In the genomic region with DNA sequence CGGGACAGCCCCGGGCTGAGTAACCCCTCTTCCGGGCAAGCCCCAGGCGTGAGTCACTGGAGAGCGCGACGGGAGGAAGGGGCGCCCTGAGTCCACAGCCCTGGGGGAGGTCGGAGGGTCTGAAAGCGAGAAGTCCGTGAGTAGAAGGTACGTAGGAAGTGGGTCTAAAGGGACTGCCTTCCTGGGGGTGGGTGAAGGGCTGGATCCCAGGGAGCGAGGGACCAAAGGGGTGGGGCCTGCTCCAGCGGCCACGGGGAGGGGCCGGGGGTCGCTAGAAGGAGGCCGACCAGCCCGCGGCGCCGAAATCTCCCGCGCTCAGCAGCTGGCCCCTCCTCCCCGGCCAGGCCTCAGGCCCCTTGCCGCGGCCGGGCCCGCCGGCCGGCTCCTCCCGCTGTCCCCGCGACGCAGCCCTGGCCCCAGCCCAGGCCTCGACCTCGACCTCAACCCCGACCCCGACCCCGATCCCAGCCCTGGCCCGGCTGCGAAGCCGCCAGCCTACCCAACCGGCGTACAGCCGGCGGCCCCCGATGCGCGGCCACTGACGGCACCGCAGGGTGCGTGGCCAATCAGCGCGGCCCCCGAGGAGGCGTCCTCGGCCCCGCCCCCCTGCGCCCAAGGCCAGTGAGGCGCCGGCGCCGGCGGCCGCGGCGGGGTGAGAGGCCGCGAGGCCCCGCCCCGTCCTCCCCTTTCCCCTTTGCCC, we compare ENCODE assay signal across 8 cellular contexts. TPM values are rescaled to one million over a fixed set of nuclear protein-coding genes. Genes with fewer than 3 reads are reported as not detected.
A peak's percentile ranks its signal among the peaks of the same experiment; 100 is the strongest.
DNase-seq lines count a peak whose midpoint lies in the region; ATAC-seq and TF ChIP-seq lines count a peak whose summit lies in the region.

No MANE protein-coding gene starts in this region.

- no peak for TF ChIP-seq EP300 in transverse colon (IDR thresholded peaks at IDR 0.05; ENCODE audit: low read depth)

- H3K23ac ChIP-seq in trophoblast cell (ENCODE audit: low read length) = no peak overlapping the region

- DNase-seq in GM13976 (ENCODE audit: low spot score) (peak; percentile 98), NCI-H128 (lab: John Stamatoyannopoulos, UW; ENCODE audit: unreplicated experiment) (peak; percentile 60), SW 1271 (lab: John Stamatoyannopoulos, UW) (peak; percentile 90 to 92), adipocyte (ENCODE audit: low read depth) (peak; percentile 97), heart left ventricle (peak; percentile 92 to 96 (median 92)), trophoblast cell (peak; percentile 82 to 92), transverse colon (peak; percentile 93)

- peaks cover 11% of the 10 kb centered on the region for H3K79me2 ChIP-seq in trophoblast cell (ENCODE audit: control insufficient read depth, insufficient read depth, low read length, poor library complexity)

- no peak overlapping the region for H2AK5ac ChIP-seq in trophoblast cell (ENCODE audit: low read length)

- in situ Hi-C loops in GM13976 (cut with MboI; ENCODE audit: low sequenced_read_pairs, unreplicated experiment) = loop anchor here (25.0 kb wide), 1 partner anchor 539 kb away; the partner anchor contains the start of gene RAP2A
- in situ Hi-C loops in transverse colon (cut with MboI; ENCODE audit: low pct_ligation_motif_present in 1 of 4, low pct_unique_long_range_greater_than_20kb in 1 of 4, low sequenced_read_pairs in 3 of 4) = no loop called here

- H4K12ac ChIP-seq in trophoblast cell (ENCODE audit: low read depth, low read length) = peak overlapping the region; percentile 91

- H3K27me3 ChIP-seq in adipocyte (replicated peaks; ENCODE audit: control insufficient read depth, insufficient read depth, low read length) (no peaks in the 10 kb centered on the region), heart left ventricle (no peaks in the 10 kb centered on the region), trophoblast cell (ENCODE audit: insufficient read depth, low read length) (no peaks in the 10 kb centered on the region), transverse colon (no peaks in the 10 kb centered on the region)

- H3K79me1 ChIP-seq in trophoblast cell (ENCODE audit: low read length) = peaks cover 14% of the 10 kb centered on the region

- peak overlapping the region; percentile 39 for H2BK12ac ChIP-seq in trophoblast cell (ENCODE audit: low read length)

- peak overlapping the region; percentile 92 for H4K8ac ChIP-seq in trophoblast cell (ENCODE audit: low read depth, low read length)

- H3K36me3 ChIP-seq in adipocyte (ENCODE audit: control insufficient read depth, insufficient read depth, low read length, severe bottlenecking) (peaks cover 4% of the 10 kb centered on the region), heart left ventricle (no peaks in the 10 kb centered on the region), trophoblast cell (ENCODE audit: control insufficient read depth in 1 of 2, insufficient read depth in 2 of 2, low read length in 2 of 2) (peaks cover 0 to 1% of the 10 kb centered on the region in 2 experiments), transverse colon (no peaks in the 10 kb centered on the region)

- H3K4me3 ChIP-seq in adipocyte (ENCODE audit: low read length) (peak overlapping the region; percentile 86), heart left ventricle (peak overlapping the region; percentile 54 to 99 (median 85)), trophoblast cell (ENCODE audit: low read depth, low read length) (peak overlapping the region; percentile 85), transverse colon (peak overlapping the region; percentile 55 to 93 (median 73))

- H3K4me1 ChIP-seq in adipocyte (ENCODE audit: control insufficient read depth, insufficient read depth, low read length) = peaks cover 32% of the 10 kb centered on the region
- H3K4me1 ChIP-seq in heart left ventricle = peaks cover 0 to 34% (median 16%) of the 10 kb centered on the region in 12 donors
- peaks cover 0 to 2% of the 10 kb centered on the region in 2 experiments for H3K4me1 ChIP-seq in trophoblast cell (ENCODE audit: control insufficient read depth in 1 of 2, insufficient read depth in 2 of 2, low read length in 2 of 2)
- peaks cover 10 to 29% (median 25%) of the 10 kb centered on the region in 4 donors for H3K4me1 ChIP-seq in transverse colon

- peak overlapping the region; percentile 98 for H2BK5ac ChIP-seq in trophoblast cell (ENCODE audit: low read depth, low read length, poor library complexity)

- peak overlapping the region; percentile 97 for H2AFZ ChIP-seq in trophoblast cell (ENCODE audit: insufficient read depth, low read length, poor library complexity)

- no peak for TF ChIP-seq CTCF in GM13976 (IDR thresholded peaks at IDR 0.05; ENCODE audit: borderline replicate concordance, control extremely low read depth, extremely low read depth, insufficient read depth, missing control alignments)
- peak in 1 of 12 donors; percentile 7 for TF ChIP-seq CTCF in heart left ventricle (IDR thresholded peaks at IDR 0.05)
- TF ChIP-seq CTCF in transverse colon (IDR thresholded peaks at IDR 0.05) = peak in 1 of 5 experiments; percentile 14

- H2BK120ac ChIP-seq in trophoblast cell (ENCODE audit: insufficient read depth, low read length, poor library complexity) = peak overlapping the region; percentile 97

- TF ChIP-seq POLR2A in heart left ventricle (IDR thresholded peaks at IDR 0.05) = peak; percentile 55 to 92
- TF ChIP-seq POLR2A in transverse colon (IDR thresholded peaks at IDR 0.05) = peak; percentile 67

- peak overlapping the region; percentile 96 for H4K91ac ChIP-seq in trophoblast cell (ENCODE audit: low read depth, low read length)

- H3K4ac ChIP-seq in trophoblast cell (ENCODE audit: low read depth, low read length) = peak overlapping the region; percentile 82

- 0 to 1% (median 0%) methylated on average over 12 to 72 of the region's 72 CpGs for WGBS in heart left ventricle, 4 donors
- WGBS in trophoblast cell (ENCODE audit: extremely low coverage, insufficient coverage, insufficient read length) = no CpG with 5 or more reads among the region's 72 CpGs
- WGBS in transverse colon (ENCODE audit: low coverage in 1 of 2), 2 donors = 0 to 2% methylated on average over 29 to 34 of the region's 72 CpGs

- intact Hi-C loops in heart left ventricle (cut with DNase I) = loop anchor here in 7 of 10 donors (2.0 to 10.0 kb wide), 4 partner anchors 119 to 121 kb away; no protein-coding TSS in a partner anchor
- intact Hi-C loops in transverse colon (cut with DNase I; ENCODE audit: low total_unique reads) = no loop called here

- H3K9me3 ChIP-seq in adipocyte (ENCODE audit: control insufficient read depth, low read length) (no peaks in the 10 kb centered on the region), heart left ventricle (no peaks in the 10 kb centered on the region), trophoblast cell (ENCODE audit: insufficient read depth, low read depth, low read length) (no peaks in the 10 kb centered on the region), transverse colon (no peaks in the 10 kb centered on the region)

- ATAC-seq in HG02759 (IDR thresholded peaks at IDR 0.05; ENCODE audit: unreplicated experiment) (peak; percentile 89), heart left ventricle (peak; percentile 98 to 99 (median 98))

- H3K14ac ChIP-seq in trophoblast cell (ENCODE audit: low read length) = peak overlapping the region; percentile 85

- H3K27ac ChIP-seq in heart left ventricle (peak overlapping the region; percentile 53 to 98 (median 91)), trophoblast cell (ENCODE audit: low read depth, low read length) (peak overlapping the region; percentile 98), transverse colon (peak overlapping the region; percentile 86 to 96 (median 94))

- H3K9ac ChIP-seq in adipocyte (ENCODE audit: low read length) (peak overlapping the region; percentile 84), trophoblast cell (ENCODE audit: low read length) (peak overlapping the region; percentile 88)

- peak overlapping the region; percentile 74 for H3K4me2 ChIP-seq in trophoblast cell (ENCODE audit: low read length)

- peak overlapping the region; percentile 89 for H3K18ac ChIP-seq in trophoblast cell (ENCODE audit: low read length)

RNA-seq across cellular contexts. Expression of gene IPO5, which starts 22.5 kb away (rescaled TPM):
- total RNA-seq in heart left ventricle (100 to 1,000 TPM in 5 of 9 donors, 10 to 100 TPM in 4; 69.0 to 219 (median 111) TPM), transverse colon (100 to 1,000 TPM in 1 of 4 donors, 10 to 100 TPM in 3; 18.3 to 114 (median 51.9) TPM)
- polyA plus RNA-seq in heart left ventricle = 100 to 1,000 TPM in 1 of 2 donors, 10 to 100 TPM in 1; 18.4 to 153 TPM
- 76.3 and 78.1 TPM in 2 replicates for polyA plus RNA-seq in trophoblast cell (2013)

Comparison
In these comparisons a context has a peak if more than half of its experiments do, and no peak if none do; other contexts are left out.
1. Peak in every context shown above with its lines: DNase-seq, ATAC-seq, H3K4me3 ChIP-seq and H3K27ac ChIP-seq.